ENCODE assay signal across 8 cellular contexts in the genomic region with DNA sequence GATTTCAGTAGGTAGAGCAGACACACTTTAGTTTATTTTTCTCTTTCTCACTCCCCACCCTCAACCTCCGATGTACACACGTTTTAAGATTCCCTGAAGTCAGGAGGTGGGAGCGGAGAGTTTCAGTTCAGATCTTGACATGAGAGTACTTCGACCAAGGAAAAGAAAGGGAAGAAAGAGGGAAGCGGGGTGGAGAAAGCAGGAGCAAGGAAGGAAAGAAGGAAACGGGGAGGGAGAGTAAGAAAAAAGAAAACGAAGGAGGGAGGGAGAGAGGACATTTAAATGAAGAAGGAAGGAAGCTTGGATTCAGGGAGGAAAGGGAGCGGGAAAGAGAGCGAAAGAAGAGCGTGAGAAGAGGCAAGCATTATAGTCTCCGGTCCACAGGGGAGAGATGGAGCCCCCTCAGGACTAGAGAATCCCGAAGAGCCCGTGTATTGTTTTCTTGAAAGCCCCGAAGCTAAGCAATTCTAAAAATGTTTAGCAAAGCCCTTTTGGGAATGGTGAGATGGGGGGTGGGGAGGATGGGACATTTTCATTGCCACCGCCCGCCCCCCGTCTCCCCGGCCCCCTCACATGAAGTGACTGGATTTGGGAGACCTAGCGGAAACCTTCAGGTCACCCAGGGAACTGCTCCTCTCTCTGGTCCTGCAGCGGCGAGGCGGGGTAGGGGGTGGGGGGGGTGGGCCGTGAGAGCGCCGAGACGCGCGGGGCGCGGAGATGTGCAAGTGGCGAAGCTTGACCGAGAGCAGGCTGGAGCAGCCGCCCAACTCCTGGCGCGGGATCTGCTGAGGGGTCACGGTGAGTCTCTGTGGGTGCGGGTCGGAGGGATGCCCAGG. TPM values are rescaled to one million over a fixed set of nuclear protein-coding genes. Genes with fewer than 3 reads are reported as not detected.
A peak's percentile ranks its signal among the peaks of the same experiment; 100 is the strongest.
DNase-seq lines count a peak whose midpoint lies in the region; ATAC-seq and TF ChIP-seq lines count a peak whose summit lies in the region.

No MANE protein-coding gene starts in this region.

- peak overlapping the region; percentile 63 for H3K4me3 ChIP-seq in AG09309 (ENCODE audit: control insufficient read depth, low read depth, low read length)
- H3K4me3 ChIP-seq in LNCaP clone FGC (ENCODE audit: low read depth, low read length), result peak overlapping the region; percentile 63

- no peaks in the 10 kb centered on the region for H3K36me3 Mint-ChIP-seq in endothelial cell (ENCODE audit: low read depth, unreplicated experiment)
- peaks cover 0 to 4% (median 4%) of the 10 kb centered on the region in 3 donors for H3K36me3 Mint-ChIP-seq in naive thymus-derived CD8-positive, alpha-beta T cell

- DNase-seq in AG09309 (ENCODE audit: low read depth) (no peak), LNCaP clone FGC (ENCODE audit: low read depth) (no peak), endothelial cell (ENCODE audit: low spot score) (no peak), NOMO-1 treated with dmso at 0.1 percent for 144 hours (lab: John Stamatoyannopoulos, UW; ENCODE audit: unreplicated experiment) (no peak), kidney glomerular epithelial cell (lab: John Stamatoyannopoulos, UW) (no peak)
- no peak for DNase-seq in naive thymus-derived CD8-positive, alpha-beta T cell

- peak; percentile 28 for TF ChIP-seq CTCF in AG09309 (IDR thresholded peaks at IDR 0.05; ENCODE audit: control insufficient read depth, insufficient read depth, low read depth, low read length, missing control alignments)
- no peak for TF ChIP-seq CTCF in LNCaP clone FGC (IDR thresholded peaks at IDR 0.05; ENCODE audit: control insufficient read depth, extremely low read depth, insufficient read depth)
- TF ChIP-seq CTCF in endothelial cell (IDR thresholded peaks at IDR 0.05; ENCODE audit: unreplicated experiment), result peak; percentile 38

- H3K4me1 Mint-ChIP-seq in endothelial cell (ENCODE audit: unreplicated experiment), result peaks cover 15% of the 10 kb centered on the region
- peaks cover 3 to 27% (median 14%) of the 10 kb centered on the region in 4 donors for H3K4me1 Mint-ChIP-seq in naive thymus-derived CD8-positive, alpha-beta T cell

- no peaks in the 10 kb centered on the region for H3K9me3 Mint-ChIP-seq in endothelial cell (ENCODE audit: unreplicated experiment)
- H3K9me3 Mint-ChIP-seq in naive thymus-derived CD8-positive, alpha-beta T cell, result peaks cover 0 to 11% (median 4%) of the 10 kb centered on the region in 9 donors

- POLR2A ChIA-PET in naive thymus-derived CD8-positive, alpha-beta T cell (lab: Charles Lee), result no interaction called here

- peak overlapping the region; percentile 55 for H3K27ac Mint-ChIP-seq in endothelial cell (ENCODE audit: unreplicated experiment)
- H3K27ac Mint-ChIP-seq in naive thymus-derived CD8-positive, alpha-beta T cell, result no peak overlapping the region

- no peak for ATAC-seq in naive thymus-derived CD8-positive, alpha-beta T cell
- ATAC-seq in HG03354 (IDR thresholded peaks at IDR 0.05; ENCODE audit: poor library complexity, severe bottlenecking, unreplicated experiment) (no peak), HG03460 (IDR thresholded peaks at IDR 0.05; ENCODE audit: unreplicated experiment) (no peak)

- peak overlapping the region; percentile 91 for H3K4me3 Mint-ChIP-seq in endothelial cell (ENCODE audit: unreplicated experiment)
- peak overlapping the region; percentile 12 to 79 (median 58) for H3K4me3 Mint-ChIP-seq in naive thymus-derived CD8-positive, alpha-beta T cell

- no peaks in the 10 kb centered on the region for H3K27me3 Mint-ChIP-seq in endothelial cell (ENCODE audit: unreplicated experiment)
- peaks cover 17 to 63% (median 40%) of the 10 kb centered on the region in 5 donors for H3K27me3 Mint-ChIP-seq in naive thymus-derived CD8-positive, alpha-beta T cell

RNA-seq across cellular contexts. Expression of a gene that starts 0.9 kb away (rescaled TPM):
- total RNA-seq in endothelial cell (ENCODE audit: unreplicated experiment), result 4.7 TPM
- 1 to 10 TPM in 1 of 2 experiments, under 1 TPM in 1; 0.91 to 1.3 TPM for total RNA-seq in naive thymus-derived CD8-positive, alpha-beta T cell
- polyA plus RNA-seq in naive thymus-derived CD8-positive, alpha-beta T cell, result not detected
